In genomic region chr4:20313237-20314030, GRCh38 we compare ENCODE assay signal across 11 cellular contexts.
DNase-seq lines count a peak whose midpoint lies in the region; ATAC-seq, FAIRE-seq and TF ChIP-seq lines count a peak whose summit lies in the region.
"Had no signal": no experiment of that assay in that cellular context is flagged by ENCODE, and none has a peak within 500 bp of the region (broad histone marks: within the 10 kb centered on the region; RNA-seq: fewer than 3 reads in every experiment).

No MANE protein-coding gene starts in this region.

- POLR2A ChIA-PET in Caco-2 (lab: Charles Lee) = no interaction called here

- no peaks in the 10 kb centered on the region for H4K20me1 ChIP-seq in OCI-LY1 (ENCODE audit: insufficient read depth, low read length)

- H3K4me3 Mint-ChIP-seq in Caco-2 (ENCODE audit: unreplicated experiment) = no peak overlapping the region
- H3K4me3 Mint-ChIP-seq: CD4-positive, alpha-beta memory T cell had no signal

- H3K4me1 ChIP-seq in Caco-2 (no peaks in the 10 kb centered on the region), OCI-LY1 (ENCODE audit: insufficient read depth, low read length, severe bottlenecking) (no peaks in the 10 kb centered on the region), ascending aorta (no peaks in the 10 kb centered on the region)

- H3K9me3 ChIP-seq in Caco-2 = no peaks in the 10 kb centered on the region
- no peaks in the 10 kb centered on the region for H3K9me3 ChIP-seq in OCI-LY1 (ENCODE audit: low read length)
- H3K9me3 ChIP-seq in ascending aorta = no peaks in the 10 kb centered on the region
- H3K9me3 ChIP-seq: tibial artery had no signal

- H3K36me3 ChIP-seq in Caco-2 (ENCODE audit: control insufficient read depth, insufficient read depth, low read length) (no peaks in the 10 kb centered on the region), OCI-LY1 (ENCODE audit: insufficient read depth, low read length) (no peaks in the 10 kb centered on the region), ascending aorta (no peaks in the 10 kb centered on the region)
- H3K36me3 ChIP-seq: tibial artery had no signal

- no peaks in the 10 kb centered on the region for H3K36me3 Mint-ChIP-seq in Caco-2 (ENCODE audit: insufficient read depth, unreplicated experiment)
- H3K36me3 Mint-ChIP-seq: CD4-positive, alpha-beta memory T cell had no signal

- TF ChIP-seq CTCF in Caco-2 (IDR thresholded peaks at IDR 0.05; ENCODE audit: insufficient read depth in 1 of 2, low read depth in 1 of 2, low read length in 1 of 2, severe bottlenecking in 1 of 2, unreplicated experiment in 1 of 2) (peak; percentile 12 to 27), OCI-LY1 (IDR thresholded peaks at IDR 0.05; ENCODE audit: low read length) (peak; percentile 44), ascending aorta (IDR thresholded peaks at IDR 0.05) (no peak)

- no peaks in the 10 kb centered on the region for H3K4me1 Mint-ChIP-seq in Caco-2 (ENCODE audit: low read depth, unreplicated experiment)
- H3K4me1 Mint-ChIP-seq: CD4-positive, alpha-beta memory T cell had no signal

- no peaks in the 10 kb centered on the region for H3K9me3 Mint-ChIP-seq in Caco-2 (ENCODE audit: unreplicated experiment)

- H3K27me3 Mint-ChIP-seq in Caco-2 (ENCODE audit: insufficient read depth, unreplicated experiment) = peaks cover 3% of the 10 kb centered on the region
- H3K27me3 Mint-ChIP-seq: CD4-positive, alpha-beta memory T cell had no signal

- H3F3A ChIP-seq in OCI-LY1 (ENCODE audit: insufficient read depth, low read length) = no peaks in the 10 kb centered on the region

- no peak overlapping the region for H2AFZ ChIP-seq in OCI-LY1 (ENCODE audit: low read length)

- no peaks in the 10 kb centered on the region for H3K9me2 ChIP-seq in OCI-LY1 (ENCODE audit: low read depth, low read length)

- ATAC-seq in GM19463 (IDR thresholded peaks at IDR 0.05; ENCODE audit: unreplicated experiment) = peak; percentile 81
- peak; percentile 13 for ATAC-seq in left ventricle myocardium superior
- ATAC-seq in HG03378 (IDR thresholded peaks at IDR 0.05; ENCODE audit: unreplicated experiment) = no peak

- intact Hi-C loops in Caco-2 (cut with micrococcal nuclease; ENCODE audit: unreplicated experiment) = loop anchor here (10.0 kb wide), 1 partner anchor 371 kb away; no protein-coding TSS in a partner anchor
- intact Hi-C loops in left ventricle myocardium superior (cut with micrococcal nuclease) = no loop called here
- intact Hi-C loops in ascending aorta (cut with DNase I) = no loop called here

- peak; percentile 42 to 50 for DNase-seq in Caco-2
- DNase-seq in left ventricle myocardium superior = peak; percentile 23
- DNase-seq in HTR-8/SVneo (ENCODE audit: insufficient read length, low spot score) = no peak
- DNase-seq in ascending aorta (ENCODE audit: low spot score in 2 of 2) = no peak
- no peak for DNase-seq in stimulated activated CD4-positive, alpha-beta T cell treated with anti-CD3 and anti-CD28 coated beads, Interleukin-2, amount 100 ng/mL, for 48 hours
- DNase-seq: NCI-H2029, tibial artery had no signal

- no peak overlapping the region for H3K4me2 ChIP-seq in OCI-LY1 (ENCODE audit: low read length)

- no peak for FAIRE-seq in HTR-8/SVneo (lab: Jason Lieb, UNC)

- H3K27ac ChIP-seq in OCI-LY1 (ENCODE audit: low read depth, low read length, poor library complexity, severe bottlenecking) (no peak overlapping the region), ascending aorta (no peak overlapping the region)
- H3K27ac ChIP-seq: tibial artery had no signal

- H3K79me2 ChIP-seq in OCI-LY1 (ENCODE audit: insufficient read depth, low read length) = no peaks in the 10 kb centered on the region

- H3K27me3 ChIP-seq in Caco-2 (replicated peaks; ENCODE audit: control insufficient read depth, insufficient read depth, low read length) (no peaks in the 10 kb centered on the region), OCI-LY1 (ENCODE audit: insufficient read depth, low read length) (no peaks in the 10 kb centered on the region), ascending aorta (no peaks in the 10 kb centered on the region)
- H3K27me3 ChIP-seq: tibial artery had no signal

- BruUV-seq in Caco-2 (replicated peaks; lab: Mats Ljungman, UMichigan) = no TSS peak

- H3K27ac Mint-ChIP-seq in Caco-2 (ENCODE audit: unreplicated experiment) = no peak overlapping the region
- H3K27ac Mint-ChIP-seq: CD4-positive, alpha-beta memory T cell had no signal

- H3K4me3 ChIP-seq in Caco-2 (ENCODE audit: low read depth, low read length) (no peak overlapping the region), OCI-LY1 (ENCODE audit: low read depth, low read length, poor library complexity, severe bottlenecking) (no peak overlapping the region), ascending aorta (no peak overlapping the region)
- H3K4me3 ChIP-seq: tibial artery had no signal

- no peak overlapping the region for H3K9ac ChIP-seq in OCI-LY1 (ENCODE audit: low read length)

- CTCF ChIA-PET in Caco-2 (lab: Charles Lee) = no interaction called here

Comparison
In these comparisons a context has a peak if more than half of its experiments do, and no peak if none do; other contexts are left out.
1. DNase-seq: peak in Caco-2 (2 of 2) and left ventricle myocardium superior (single experiment); none in HTR-8/SVneo (single experiment), ascending aorta (0 of 2) and stimulated activated CD4-positive, alpha-beta T cell treated with anti-CD3 and anti-CD28 coated beads, Interleukin-2, amount 100 ng/mL, for 48 hours (0 of 2).
2. CTCF ChIP-seq: peak in Caco-2 (2 of 2) and OCI-LY1 (single experiment); none in ascending aorta (0 of 3).